8 cellular contexts compared by ENCODE assay signal in genomic region chr16:66406534-66407368, GRCh38. TPM values are rescaled to one million over a fixed set of nuclear protein-coding genes. Genes with fewer than 3 reads are reported as not detected.
A peak's percentile ranks its signal among the peaks of the same experiment; 100 is the strongest.
DNase-seq lines count a peak whose midpoint lies in the region; ATAC-seq and TF ChIP-seq lines count a peak whose summit lies in the region.

No MANE protein-coding gene starts in this region.

- H3K4me3 ChIP-seq in MM.1S (ENCODE audit: low read length) = peak overlapping the region; percentile 79
- peak overlapping the region; percentile 24 to 58 (median 46) for H3K4me3 ChIP-seq in upper lobe of left lung

- H3K9me3 ChIP-seq in MM.1S (replicated peaks; ENCODE audit: insufficient read depth, low read length) (no peaks in the 10 kb centered on the region), upper lobe of left lung (no peaks in the 10 kb centered on the region)

- peak overlapping the region; percentile 98 for H3K4me2 ChIP-seq in MM.1S (ENCODE audit: low read depth, low read length)

- H3K9me2 ChIP-seq in MM.1S (replicated peaks; ENCODE audit: insufficient read depth, low read length) = no peaks in the 10 kb centered on the region

- WGBS in upper lobe of left lung, 2 donors = 2 to 8% methylated on average over 5 to 23 of the region's 36 CpGs

- DNase-seq in DMS53 (lab: John Stamatoyannopoulos, UW) (peak; percentile 82), H4 (ENCODE audit: low spot score) (peak; percentile 68), MM.1S (peak; percentile 77), T follicular helper cell (ENCODE audit: low read depth) (peak; percentile 80), amniotic epithelial cell (ENCODE audit: low read depth) (peak; percentile 43), left ventricle myocardium superior (peak; percentile 91), posterior vena cava (ENCODE audit: low spot score) (peak; percentile 96), upper lobe of left lung (peak; percentile 87 to 89)

- no peaks in the 10 kb centered on the region for H4K20me1 ChIP-seq in MM.1S (ENCODE audit: insufficient read depth, low read length)

- intact Hi-C loops in left ventricle myocardium superior (cut with micrococcal nuclease) (loop anchor here (5.0 to 10.0 kb wide), 2 partner anchors 76 to 178 kb away; no protein-coding TSS in a partner anchor), posterior vena cava (cut with DNase I) (loop anchor here in 1 of 2 donors (5.0 kb wide), 2 partner anchors 76 to 201 kb away; no protein-coding TSS in a partner anchor)

- H3K36me3 ChIP-seq in MM.1S (replicated peaks; ENCODE audit: insufficient read depth, low read length) (no peaks in the 10 kb centered on the region), upper lobe of left lung (peaks cover 0 to 25% (median 8%) of the 10 kb centered on the region in 4 donors)

- peak overlapping the region; percentile 97 for H2AFZ ChIP-seq in MM.1S (ENCODE audit: low read length)

- 0 out of 2 replicates have a peak, but pooled peaks cover 16% of the 10 kb centered on the region for H3K27me3 ChIP-seq in MM.1S (replicated peaks; ENCODE audit: insufficient read depth, low read length)
- no peaks in the 10 kb centered on the region for H3K27me3 ChIP-seq in upper lobe of left lung

- no peak overlapping the region for H3K27ac ChIP-seq in MM.1S (ENCODE audit: low read length)
- peak overlapping the region; percentile 12 to 71 (median 52) for H3K27ac ChIP-seq in upper lobe of left lung

- TF ChIP-seq EP300 in upper lobe of left lung (IDR thresholded peaks at IDR 0.05) = no peak

- TF ChIP-seq CTCF in MM.1S (IDR thresholded peaks at IDR 0.05; ENCODE audit: low read length) (peak; percentile 88), upper lobe of left lung (IDR thresholded peaks at IDR 0.05) (peak; percentile 82 to 96 (median 92))

- H3K9ac ChIP-seq in MM.1S (ENCODE audit: low read length) = peak overlapping the region; percentile 49

- H3K4me1 ChIP-seq in MM.1S (ENCODE audit: low read length) = peaks cover 17% of the 10 kb centered on the region
- peaks cover 18 to 28% (median 26%) of the 10 kb centered on the region in 4 donors for H3K4me1 ChIP-seq in upper lobe of left lung

- ATAC-seq in left ventricle myocardium superior (peak; percentile 84), upper lobe of left lung (ENCODE audit: low FRiP score in 2 of 2) (peak; percentile 91 to 95)

- peaks cover 15% of the 10 kb centered on the region for H3F3A ChIP-seq in MM.1S (ENCODE audit: insufficient read depth, low read length)

- no peak for TF ChIP-seq POLR2A in upper lobe of left lung (IDR thresholded peaks at IDR 0.05)

- no peaks in the 10 kb centered on the region for H3K79me2 ChIP-seq in MM.1S (ENCODE audit: low read length)

RNA-seq across cellular contexts. Expression of gene BEAN1, which starts 20.3 kb away (rescaled TPM):
- 0.29 and 0.89 TPM in 2 replicates for total RNA-seq in H4 (2014; rRNA removed; shearing (Covaris generic))
- total RNA-seq in left ventricle myocardium superior = 3.3 TPM
- under 1 TPM; 0.42 to 0.48 TPM for total RNA-seq in posterior vena cava
- 1 to 10 TPM in 1 of 6 donors, under 1 TPM in 3, not detected in 2; 0.22 to 1.0 (median 0.35) TPM for total RNA-seq in upper lobe of left lung

RNA-seq across cellular contexts. Expression of gene CDH5, which starts 40.3 kb away (rescaled TPM):
- total RNA-seq in H4 (2014; rRNA removed; shearing (Covaris generic)) = not detected in 2 replicates
- total RNA-seq in left ventricle myocardium superior = 55.0 TPM
- 10 to 100 TPM; 43.1 to 50.2 TPM for total RNA-seq in posterior vena cava
- 100 to 1,000 TPM in 3 of 6 donors, 10 to 100 TPM in 3; 54.5 to 146 (median 89.8) TPM for total RNA-seq in upper lobe of left lung

Comparison
In these comparisons a context has a peak if more than half of its experiments do, and no peak if none do; other contexts are left out.
1. DNase-seq: peak in every context shown above with its lines; median percentile 96 in posterior vena cava; 91 in left ventricle myocardium superior; 88 in upper lobe of left lung; 82 in DMS53; 80 in T follicular helper cell; 77 in MM.1S; 68 in H4; 43 in amniotic epithelial cell.
2. RNA of gene CDH5, which starts 40.3 kb away (total RNA-seq): 54.5 to 146 TPM in upper lobe of left lung, 55.0 TPM in left ventricle myocardium superior (single experiment) and 43.1 to 50.2 TPM in posterior vena cava; not detected in H4; every median in the first group is over 10 times any median in the second.